8 cellular contexts compared by ENCODE assay signal in the genomic region with DNA sequence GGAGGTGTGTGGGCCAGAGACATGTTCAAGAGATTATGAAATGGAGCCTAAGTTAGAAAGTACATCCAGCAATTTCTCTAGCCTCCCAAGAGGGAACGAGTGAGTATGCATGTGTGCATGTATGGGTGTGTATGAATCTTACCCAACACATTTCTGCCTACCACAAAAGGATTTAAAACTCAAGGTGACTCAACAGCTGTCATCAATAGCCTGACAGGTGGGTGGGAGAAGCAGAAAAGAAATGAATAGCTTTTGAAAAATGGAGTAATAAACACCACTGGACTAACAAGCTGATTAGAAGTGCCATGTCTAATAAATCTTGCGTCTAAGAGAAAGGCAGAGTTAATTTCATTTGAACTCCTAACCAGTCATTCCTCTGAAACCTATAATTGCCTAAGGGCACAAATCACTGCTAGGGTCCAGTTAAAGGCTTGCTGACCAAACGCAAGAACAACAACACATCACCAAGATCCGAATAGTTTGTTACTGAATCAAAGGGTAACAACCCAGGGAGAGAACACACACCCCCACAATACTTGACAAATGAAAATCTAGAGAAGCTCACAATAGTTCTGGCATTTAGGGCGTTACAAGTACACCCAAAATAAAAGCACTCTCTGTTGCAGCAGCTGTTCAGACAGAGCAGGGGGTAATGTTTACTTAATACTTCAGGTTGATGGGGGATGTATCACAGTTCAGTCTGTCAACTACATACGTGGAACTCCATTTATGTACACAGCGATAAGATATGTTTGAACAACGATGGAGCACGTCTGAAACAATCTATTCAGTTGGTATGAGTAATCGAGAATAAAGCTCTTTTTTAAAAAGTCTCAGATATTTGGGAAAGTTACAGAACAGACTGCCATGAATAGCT. TPM values are rescaled to one million over a fixed set of nuclear protein-coding genes. Genes with fewer than 3 reads are reported as not detected.
DNase-seq lines count a peak whose midpoint lies in the region; ATAC-seq, FAIRE-seq and TF ChIP-seq lines count a peak whose summit lies in the region.

No MANE protein-coding gene starts in this region.

- TF ChIP-seq CTCF in GM12878 (IDR thresholded peaks at IDR 0.05 in 2 of 3, conservative IDR thresholded peaks at IDR 0.05 in 1 of 3; ENCODE audit: control insufficient read depth in 2 of 3, extremely low read depth in 1 of 3, insufficient read depth in 1 of 3, low read depth in 3 of 3, low read length in 3 of 3) = no peak
- no peak for TF ChIP-seq CTCF in gastroesophageal sphincter (IDR thresholded peaks at IDR 0.05)

- TF ChIP-seq RAD21 in GM12878 (IDR thresholded peaks at IDR 0.05; ENCODE audit: insufficient read depth, low read depth, low read length) = no peak

- peak overlapping the region; percentile 90 for H3K4me2 ChIP-seq in GM12878 (ENCODE audit: control insufficient read depth, insufficient read depth)

- peaks cover 44% of the 10 kb centered on the region for H3K79me2 ChIP-seq in GM12878 (ENCODE audit: control insufficient read depth, insufficient read depth, low read length)

- 82% methylated on average over 10 of the region's 10 CpGs for WGBS in GM12878 (ENCODE audit: insufficient coverage, insufficient replicate concordance, low lambda C conversion rate, missing lambda C conversion rate)
- 30 to 38% methylated on average over 10 of the region's 10 CpGs for WGBS in gastroesophageal sphincter (ENCODE audit: low coverage in 1 of 2), 2 donors

- TF ChIP-seq POLR2A in GM12878 (IDR thresholded peaks at IDR 0.05; ENCODE audit: low read depth, low read length) = no peak
- no peak for TF ChIP-seq POLR2A in gastroesophageal sphincter (IDR thresholded peaks at IDR 0.05)

- no peaks in the 10 kb centered on the region for H4K20me1 ChIP-seq in GM12878 (ENCODE audit: control insufficient read depth, insufficient read depth)

- peaks cover 0 to 5% of the 10 kb centered on the region in 2 experiments; a peak in 3 of 4 replicates for H3K36me3 ChIP-seq in GM12878 (ENCODE audit: control insufficient read depth in 2 of 2, insufficient read depth in 2 of 2, low read length in 1 of 2)
- H3K36me3 ChIP-seq in muscle layer of colon (ENCODE audit: insufficient read depth, low read length) = peaks cover 23% of the 10 kb centered on the region
- peaks cover 0 to 34% of the 10 kb centered on the region in 2 donors for H3K36me3 ChIP-seq in gastroesophageal sphincter

- intact Hi-C loops in GM12878 (cut with micrococcal nuclease; ENCODE audit: unreplicated experiment) = loop anchor here (2.0 kb wide), 1 partner anchor 17 kb away; no protein-coding TSS in a partner anchor

- RAD21 ChIA-PET in GM12878 (lab: Charles Lee; ENCODE audit: unreplicated experiment) = interaction anchor here (1.0 to 4.6 kb wide), 8 partner anchors 9 to 160 kb away, joined by 3 to 35 read pairs (median 5); no protein-coding TSS in a partner anchor

- no peak for TF ChIP-seq EP300 in GM12878 (IDR thresholded peaks at IDR 0.05; ENCODE audit: borderline replicate concordance in 1 of 2, control insufficient read depth in 1 of 2, low read depth in 2 of 2, low read length in 2 of 2)
- TF ChIP-seq EP300 in gastroesophageal sphincter (IDR thresholded peaks at IDR 0.05) = no peak

- no peaks in the 10 kb centered on the region for H3K9me3 ChIP-seq in GM12878 (replicated peaks; ENCODE audit: control insufficient read depth, insufficient read depth, low read length)
- no peaks in the 10 kb centered on the region for H3K9me3 ChIP-seq in muscle layer of colon (ENCODE audit: low read length)
- H3K9me3 ChIP-seq in gastroesophageal sphincter = no peaks in the 10 kb centered on the region

- H2AFZ ChIP-seq in GM12878 (ENCODE audit: control insufficient read depth, low read depth, low read length) = no peak overlapping the region

- peak; percentile 30 for DNase-seq in GM04504 (ENCODE audit: low read depth)
- peak; percentile 84 for DNase-seq in NCI-H1417 treated with DMSO at 0.1 percent for 48 hours (lab: John Stamatoyannopoulos, UW)
- DNase-seq in GM12878 (ENCODE audit: low read depth, low spot score) = no peak
- DNase-seq in NOMO-1 treated with dmso at 0.1 percent for 144 hours (lab: John Stamatoyannopoulos, UW; ENCODE audit: unreplicated experiment) = no peak
- DNase-seq in activated gamma-delta T cell (lab: John Stamatoyannopoulos, UW) = no peak
- no peak for DNase-seq in NCI-H1048 (lab: John Stamatoyannopoulos, UW)

- H3K27ac ChIP-seq in GM12878 (ENCODE audit: control insufficient read depth, insufficient read depth) = no peak overlapping the region
- peak overlapping the region; percentile 94 for H3K27ac ChIP-seq in muscle layer of colon (ENCODE audit: low read depth, low read length)
- H3K27ac ChIP-seq in gastroesophageal sphincter = peak overlapping the region in 2 of 4 donors; percentile 94 to 98

- FAIRE-seq in GM12878 (lab: Jason Lieb, UNC) = peak; percentile 74

- in situ Hi-C loops in GM12878 (cut with MboI) = no loop called here

- peak overlapping the region; percentile 67 for H3K4me3 ChIP-seq in GM12878
- H3K4me3 ChIP-seq in muscle layer of colon (ENCODE audit: low read depth in 1 of 2, low read length in 2 of 2) = peak overlapping the region in 1 of 2 donors; percentile 96
- H3K4me3 ChIP-seq in gastroesophageal sphincter = peak overlapping the region in 1 of 2 donors; percentile 74

- ATAC-seq in GM12878 (no peak), gastroesophageal sphincter (no peak)

- H3K4me1 ChIP-seq in GM12878 (ENCODE audit: control insufficient read depth, insufficient read depth, low read length) (peaks cover 10% of the 10 kb centered on the region), muscle layer of colon (ENCODE audit: insufficient read depth, low read length) (peaks cover 49% of the 10 kb centered on the region), gastroesophageal sphincter (peaks cover 0 to 73% (median 32%) of the 10 kb centered on the region in 3 donors)

- H3K27me3 ChIP-seq in GM12878 (replicated peaks in 1 of 2; ENCODE audit: control insufficient read depth in 2 of 2, insufficient read depth in 2 of 2, low read length in 1 of 2) (no peaks in the 10 kb centered on the region), muscle layer of colon (ENCODE audit: control insufficient read depth in 1 of 2, insufficient read depth in 2 of 2, low read length in 2 of 2) (no peaks in the 10 kb centered on the region), gastroesophageal sphincter (no peaks in the 10 kb centered on the region)

- H3K9ac ChIP-seq in GM12878 (ENCODE audit: control insufficient read depth, insufficient read depth, low read length) (no peak overlapping the region; the same call in 1 of the 2 replicates), muscle layer of colon (ENCODE audit: low read length) (peak overlapping the region; percentile 77)

- SMC1A ChIA-PET in GM12878 (lab: Charles Lee; ENCODE audit: uncharacterized antibody, unreplicated experiment) = interaction anchor here (0.6 to 2.6 kb wide), 15 partner anchors 8 to 254 kb away, joined by 3 to 26 read pairs (median 6); a partner anchor contains a TSS

- POLR2A ChIA-PET in GM12878 (lab: Charles Lee) = interaction anchor here (0.5 to 2.9 kb wide), 7 partner anchors 18 to 324 kb away, joined by 3 to 19 read pairs (median 6); a partner anchor contains a TSS

- CTCF ChIA-PET in GM12878 (lab: Yijun Ruan, JAX) = interaction anchor here (0.7 to 3.9 kb wide), 15 partner anchors 9 to 354 kb away, joined by 3 to 40 read pairs (median 5); no protein-coding TSS in a partner anchor

- BruUV-seq in GM12878 (replicated peaks; lab: Mats Ljungman, UMichigan) = TSS peak; percentile 49

RNA-seq across cellular contexts. Expression of a gene that starts 1.4 kb away (rescaled TPM):
- 303 and 335 TPM in 2 replicates for total RNA-seq in GM12878 (2013; cell fraction: nucleolus; rRNA removed)
- 22.6 and 24.3 TPM in 2 replicates for total RNA-seq in GM12878 (2014; rRNA removed)
- 20.7 and 22.1 TPM in 2 replicates for total RNA-seq in GM12878 (2014; rRNA removed; fragmentation: Illumina TruSeq; extraction: Trizol)
- 26.9 and 30.3 TPM in 2 replicates for total RNA-seq in GM12878 (2021)
- polyA plus RNA-seq in GM12878 (2011; ENCODE audit: low read depth) = 34.7 TPM
- polyA plus RNA-seq in GM12878 (2011; rRNA removed) = 57.8 and 63.2 TPM in 2 replicates
- polyA plus RNA-seq in GM12878 (2011; cell fraction: cytosol; rRNA removed) = 48.5 and 52.4 TPM in 2 replicates
- polyA plus RNA-seq in GM12878 (2011; cell fraction: nucleus; rRNA removed) = 87.3 and 100 TPM in 2 replicates
- polyA plus RNA-seq in GM12878 (2012) = 27.1 and 32.7 TPM in 2 replicates
- 26.7 and 35.3 TPM in 2 replicates for polyA plus RNA-seq in GM12878 (2014; fragmentation: Illumina TruSeq; extraction: Trizol)
- 1 to 10 TPM; 2.6 to 5.9 TPM for polyA plus RNA-seq in GM12878 (2014; fragmentation: Nextera tagmentation; extraction: Ambion mirVana)
- 23.6 and 26.1 TPM in 2 replicates for polyA plus RNA-seq in GM12878 (2014; rRNA removed)
- polyA plus RNA-seq in GM12878 (2016; fragmentation: Nextera tagmentation; extraction: Ambion mirVana) = 10 to 100 TPM; 24.7 to 26.5 TPM
- 90.8 and 95.8 TPM in 2 replicates for polyA minus RNA-seq in GM12878 (2011; rRNA and poly(A)+ RNA removed)
- 14.3 and 21.3 TPM in 2 replicates for polyA minus RNA-seq in GM12878 (2011; cell fraction: cytosol; rRNA and poly(A)+ RNA removed)
- 82.8 and 101 TPM in 2 replicates for polyA minus RNA-seq in GM12878 (2011; cell fraction: nucleus; rRNA and poly(A)+ RNA removed)
- total RNA-seq in gastroesophageal sphincter = 10 to 100 TPM; 26.3 to 44.8 (median 38.9) TPM

RNA-seq across cellular contexts. Expression of a gene that starts 1.8 kb away (rescaled TPM):
- total RNA-seq in GM12878 (2013; cell fraction: nucleolus; rRNA removed) = 16.7 and 20.9 TPM in 2 replicates
- total RNA-seq in GM12878 (2014; rRNA removed) = 11.2 and 14.8 TPM in 2 replicates
- 5.3 and 6.0 TPM in 2 replicates for total RNA-seq in GM12878 (2014; rRNA removed; fragmentation: Illumina TruSeq; extraction: Trizol)
- 22.2 and 25.5 TPM in 2 replicates for total RNA-seq in GM12878 (2021)
- polyA plus RNA-seq in GM12878 (2011; ENCODE audit: low read depth) = 5.6 TPM
- 1.9 and 5.4 TPM in 2 replicates for polyA plus RNA-seq in GM12878 (2011; rRNA removed)
- 8.4 and 8.9 TPM in 2 replicates for polyA plus RNA-seq in GM12878 (2011; cell fraction: cytosol; rRNA removed)
- polyA plus RNA-seq in GM12878 (2011; cell fraction: nucleus; rRNA removed) = 20.0 and 25.2 TPM in 2 replicates
- 13.0 and 13.5 TPM in 2 replicates for polyA plus RNA-seq in GM12878 (2012)
- 3.3 and 7.0 TPM in 2 replicates for polyA plus RNA-seq in GM12878 (2014; fragmentation: Illumina TruSeq; extraction: Trizol)
- 1 to 10 TPM; 1.8 to 2.0 TPM for polyA plus RNA-seq in GM12878 (2014; fragmentation: Nextera tagmentation; extraction: Ambion mirVana)
- polyA plus RNA-seq in GM12878 (2014; rRNA removed) = 17.0 and 21.0 TPM in 2 replicates
- polyA plus RNA-seq in GM12878 (2016; fragmentation: Nextera tagmentation; extraction: Ambion mirVana) = 10 to 100 TPM; 23.5 to 24.6 TPM
- 5.9 and 6.7 TPM in 2 replicates for polyA minus RNA-seq in GM12878 (2011; rRNA and poly(A)+ RNA removed)
- polyA minus RNA-seq in GM12878 (2011; cell fraction: cytosol; rRNA and poly(A)+ RNA removed) = 4.0 and 8.7 TPM in 2 replicates
- polyA minus RNA-seq in GM12878 (2011; cell fraction: nucleus; rRNA and poly(A)+ RNA removed) = 9.8 and 12.9 TPM in 2 replicates
- total RNA-seq in gastroesophageal sphincter = 10 to 100 TPM; 16.6 to 41.2 (median 24.3) TPM

RNA-seq across cellular contexts. Expression of a gene that starts 17.3 kb away (rescaled TPM):
- 0.61 TPM in 1 of 2 replicates, not detected in the other for total RNA-seq in GM12878 (2013; cell fraction: nucleolus; rRNA removed)
- total RNA-seq in GM12878 (2014; rRNA removed) (0.34 and 0.76 TPM in 2 replicates), GM12878 (2014; rRNA removed; fragmentation: Illumina TruSeq; extraction: Trizol) (0.27 and 0.60 TPM in 2 replicates), GM12878 (2021) (0.85 and 0.93 TPM in 2 replicates), gastroesophageal sphincter (under 1 TPM in 1 of 4 donors, not detected in 3; 0.27 TPM)
- polyA plus RNA-seq in GM12878 (2011; ENCODE audit: low read depth) = 0.21 TPM
- polyA plus RNA-seq in GM12878 (2011; rRNA removed) (0.10 TPM in 1 of 2 replicates, not detected in the other), GM12878 (2014; fragmentation: Illumina TruSeq; extraction: Trizol) (0.52 and 0.71 TPM in 2 replicates), GM12878 (2014; fragmentation: Nextera tagmentation; extraction: Ambion mirVana) (under 1 TPM; 0.22 to 0.52 TPM), GM12878 (2014; rRNA removed) (1.1 and 1.4 TPM in 2 replicates), GM12878 (2016; fragmentation: Nextera tagmentation; extraction: Ambion mirVana) (1 to 10 TPM in 1 of 2 experiments, under 1 TPM in 1; 0.24 to 1.0 TPM)
- polyA plus RNA-seq in GM12878 (2011; cell fraction: cytosol; rRNA removed) = 0.03 TPM in 1 of 2 replicates, not detected in the other
- polyA plus RNA-seq in GM12878 (2011; cell fraction: nucleus; rRNA removed) = 0.45 and 0.54 TPM in 2 replicates
- polyA plus RNA-seq in GM12878 (2012) = 0.36 and 0.60 TPM in 2 replicates
- not detected in 2 replicates for polyA minus RNA-seq in GM12878 (2011; rRNA and poly(A)+ RNA removed)
- polyA minus RNA-seq in GM12878 (2011; cell fraction: cytosol; rRNA and poly(A)+ RNA removed) = not detected in 2 replicates
- not detected in 2 replicates for polyA minus RNA-seq in GM12878 (2011; cell fraction: nucleus; rRNA and poly(A)+ RNA removed)

Comparison
In these comparisons a context has a peak if more than half of its experiments do, and no peak if none do; other contexts are left out.
1. DNase-seq: peak in GM04504 (single experiment) and NCI-H1417 treated with DMSO at 0.1 percent for 48 hours (single experiment); none in GM12878 (single experiment), NOMO-1 treated with dmso at 0.1 percent for 144 hours (single experiment), activated gamma-delta T cell (single experiment) and NCI-H1048 (single experiment).